In genomic region chr1:164590592-164590991, GRCh38 we compare ENCODE assay signal across 1 cellular context.
A peak's percentile ranks its signal among the peaks of the same experiment; 100 is the strongest.
TF ChIP-seq lines count a peak whose summit lies in the region.

No MANE protein-coding gene starts in this region.

TF ChIP-seq in HEK293T, 16 proteins besides CTCF, POLR2A, EP300 and RAD21:
- TF ChIP-seq ARNT (IDR thresholded peaks at IDR 0.05) = no peak
- TF ChIP-seq ZNF384 (IDR thresholded peaks at IDR 0.05) = peak; percentile 80
